In genomic region chr2:225556461-225556860, GRCh38 we compare ENCODE assay signal across 1 cellular context.
TF ChIP-seq lines count a peak whose summit lies in the region.

No MANE protein-coding gene starts in this region.

TF ChIP-seq in WTC11, 78 proteins besides CTCF, POLR2A, EP300 and RAD21 (continued from another document):
- TF ChIP-seq ZMAT4 (CRISPR knock-in tag; IDR thresholded peaks at IDR 0.05) (no peak), EMX1 (CRISPR knock-in tag; IDR thresholded peaks at IDR 0.05) (no peak), ZBTB43 (CRISPR knock-in tag; IDR thresholded peaks at IDR 0.05) (no peak), PREB (CRISPR knock-in tag; IDR thresholded peaks at IDR 0.05; ENCODE audit: borderline replicate concordance) (no peak)
TF ChIP-seq in WTC11: peak in this region for 0.
